Comparison of ENCODE assay signal across 16 cellular contexts in genomic region chr2:18106841-18107240, GRCh38.
"Had no signal": no experiment of that assay in that cellular context is flagged by ENCODE, and none has a peak within 500 bp of the region (broad histone marks: within the 10 kb centered on the region; RNA-seq: fewer than 3 reads in every experiment).

No MANE protein-coding gene starts in this region.

- H3K36me3 Mint-ChIP-seq: activated naive CD4-positive, alpha-beta T cell treated with anti-CD3 and anti-CD28 coated beads, Interleukin-2, amount 50 U/mL, for 72 hours; immature natural killer cell; naive B cell; stimulated activated naive B cell treated with anti-CD40 and anti-IgM and Interleukin-4, amounts not matched to agents 10 μg/mL and 1 μg/mL and 100 μg/mL, for 72 hours had no signal

- H3K4me1 Mint-ChIP-seq: immature natural killer cell; naive B cell; stimulated activated naive B cell treated with anti-CD40 and anti-IgM and Interleukin-4, amounts not matched to agents 10 μg/mL and 1 μg/mL and 100 μg/mL, for 72 hours had no signal

- H3K9me3 ChIP-seq: adrenal gland, mucosa of descending colon had no signal

- DNase-seq: activated CD4-positive, alpha-beta T cell treated with anti-CD3 and anti-CD28 coated beads, Interleukin-2, amount 50 U/mL, for 4 hours; activated gamma-delta T cell treated with Interleukin-2 at 50 U/mL for 16 hours; adrenal gland; cerebellar nuclear complex; cortex of kidney; effector CD4-positive, alpha-beta T cell; immature natural killer cell; kidney glomerular epithelial cell; left ventricle myocardium superior; mucosa of descending colon; naive B cell; stimulated activated naive B cell treated with anti-CD40 and anti-IgM and Interleukin-4, amounts not matched to agents 10 μg/mL and 1 μg/mL and 100 μg/mL, for 72 hours had no signal

- H3K27me3 ChIP-seq: adrenal gland had no signal

- H3K36me3 ChIP-seq: adrenal gland had no signal

- H3K4me3 ChIP-seq: adrenal gland, mucosa of descending colon had no signal

- H3K27me3 Mint-ChIP-seq: progenitor cell of endocrine pancreas had no signal

- H3K27ac ChIP-seq: adrenal gland had no signal

- H3K27ac Mint-ChIP-seq: activated naive CD4-positive, alpha-beta T cell treated with anti-CD3 and anti-CD28 coated beads, Interleukin-2, amount 50 U/mL, for 72 hours; activated T-helper 1 cell treated with anti-CD3 and anti-CD28 coated beads, Interleukin-12 subunit alpha, Interleukin-12 subunit beta, Interleukin-2, Interleukin-4 antibody, amounts not matched to agents 30 ng/mL and 10 ng/mL and 1 ng/mL, durations not matched to agents 14 hours and 24 hours and 36 hours; immature natural killer cell; naive B cell; progenitor cell of endocrine pancreas; stimulated activated naive B cell treated with anti-CD40 and anti-IgM and Interleukin-4, amounts not matched to agents 10 μg/mL and 1 μg/mL and 100 μg/mL, for 72 hours had no signal

- H3K4me3 Mint-ChIP-seq: activated T-helper 1 cell treated with anti-CD3 and anti-CD28 coated beads, Interleukin-12 subunit alpha, Interleukin-12 subunit beta, Interleukin-2, Interleukin-4 antibody, amounts not matched to agents 30 ng/mL and 10 ng/mL and 1 ng/mL, durations not matched to agents 14 hours and 24 hours and 36 hours; immature natural killer cell; naive B cell; neural crest cell; stimulated activated naive B cell treated with anti-CD40 and anti-IgM and Interleukin-4, amounts not matched to agents 10 μg/mL and 1 μg/mL and 100 μg/mL, for 72 hours had no signal

- ATAC-seq: activated naive CD4-positive, alpha-beta T cell treated with anti-CD3 and anti-CD28 coated beads, Interleukin-2, amount 50 U/mL, for 72 hours; left ventricle myocardium superior; mucosa of descending colon; stimulated activated naive B cell treated with anti-CD40 and anti-IgM and Interleukin-4, amounts not matched to agents 10 μg/mL and 1 μg/mL and 100 μg/mL, for 72 hours had no signal

- H3K9me3 Mint-ChIP-seq: activated T-helper 1 cell treated with anti-CD3 and anti-CD28 coated beads, Interleukin-12 subunit alpha, Interleukin-12 subunit beta, Interleukin-2, Interleukin-4 antibody, amounts not matched to agents 30 ng/mL and 10 ng/mL and 1 ng/mL, durations not matched to agents 14 hours and 24 hours and 36 hours; naive B cell; stimulated activated naive B cell treated with anti-CD40 and anti-IgM and Interleukin-4, amounts not matched to agents 10 μg/mL and 1 μg/mL and 100 μg/mL, for 72 hours had no signal
